In the genomic region with DNA sequence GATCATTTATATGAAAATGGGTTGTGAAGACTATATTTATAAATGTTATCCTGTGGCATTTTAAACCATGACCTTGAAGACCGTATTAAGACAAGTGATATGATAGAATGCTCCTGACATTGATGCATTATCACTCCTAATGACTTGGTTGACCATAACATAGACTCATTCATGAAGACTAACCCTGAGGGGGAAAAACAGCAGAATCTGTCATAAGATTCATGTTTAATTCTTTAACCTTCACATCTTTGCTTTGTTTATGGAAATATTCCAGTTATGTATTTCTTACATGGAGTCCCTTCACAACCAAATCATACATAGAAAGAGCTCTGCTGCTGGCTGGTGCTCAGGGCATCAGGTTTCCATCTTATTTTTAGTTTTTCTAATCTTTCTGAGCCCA, we compare ENCODE assay signal across 29 cellular contexts.
"Had no signal": no experiment of that assay in that cellular context is flagged by ENCODE, and none has a peak within 500 bp of the region (broad histone marks: within the 10 kb centered on the region; RNA-seq: fewer than 3 reads in every experiment).

No MANE protein-coding gene starts in this region.

- H3K4me3 ChIP-seq: neural progenitor cell, ovary, psoas muscle, right lobe of liver, sigmoid colon, stomach, thoracic aorta, thyroid gland, tibial nerve, upper lobe of right lung, uterus had no signal

- H3K4me3 Mint-ChIP-seq: naive thymus-derived CD8-positive, alpha-beta T cell; natural killer cell treated with Interleukin-12 subunit alpha and Interleukin-12 subunit beta and Interleukin-15 and Interleukin-18, amount 100 ng/mL, for 72 hours; nephron progenitor cell; neural progenitor cell; stimulated activated effector memory CD8-positive, alpha-beta T cell treated with anti-CD3 and anti-CD28 coated beads, Interleukin-12 subunit alpha, Interleukin-12 subunit beta, amount 100 ng/mL, for 72 hours; stimulated activated naive B cell treated with anti-CD40 and anti-IgM and Interleukin-4, amounts not matched to agents 10 μg/mL and 1 μg/mL and 100 μg/mL, for 72 hours; stimulated activated naive CD8-positive, alpha-beta T cell treated with anti-CD3 and anti-CD28 coated beads, Interleukin-15, Interleukin-2, amounts not matched to agents 100 ng/mL and 50 ng/mL, for 24 hours; type B pancreatic cell had no signal

- H3K9me3 ChIP-seq: ovary, psoas muscle, right lobe of liver, sigmoid colon, thoracic aorta, thyroid gland, tibial nerve, upper lobe of right lung, uterus had no signal

- H3K4me1 Mint-ChIP-seq: naive thymus-derived CD8-positive, alpha-beta T cell; stimulated activated effector memory CD8-positive, alpha-beta T cell treated with anti-CD3 and anti-CD28 coated beads, Interleukin-12 subunit alpha, Interleukin-12 subunit beta, amount 100 ng/mL, for 72 hours; stimulated activated naive B cell treated with anti-CD40 and anti-IgM and Interleukin-4, amounts not matched to agents 10 μg/mL and 1 μg/mL and 100 μg/mL, for 72 hours had no signal

- H3K36me3 Mint-ChIP-seq: stimulated activated effector memory CD8-positive, alpha-beta T cell treated with anti-CD3 and anti-CD28 coated beads, Interleukin-12 subunit alpha, Interleukin-12 subunit beta, amount 100 ng/mL, for 72 hours; stimulated activated naive B cell treated with anti-CD40 and anti-IgM and Interleukin-4, amounts not matched to agents 10 μg/mL and 1 μg/mL and 100 μg/mL, for 72 hours; type B pancreatic cell had no signal

- H3K27ac Mint-ChIP-seq: naive thymus-derived CD8-positive, alpha-beta T cell; natural killer cell treated with Interleukin-12 subunit alpha and Interleukin-12 subunit beta and Interleukin-15 and Interleukin-18, amount 100 ng/mL, for 72 hours; nephron progenitor cell; neural progenitor cell; progenitor cell of endocrine pancreas; stimulated activated effector memory CD8-positive, alpha-beta T cell treated with anti-CD3 and anti-CD28 coated beads, Interleukin-12 subunit alpha, Interleukin-12 subunit beta, amount 100 ng/mL, for 72 hours; stimulated activated naive B cell treated with anti-CD40 and anti-IgM and Interleukin-4, amounts not matched to agents 10 μg/mL and 1 μg/mL and 100 μg/mL, for 72 hours; stimulated activated naive CD8-positive, alpha-beta T cell treated with anti-CD3 and anti-CD28 coated beads, Interleukin-15, Interleukin-2, amounts not matched to agents 100 ng/mL and 50 ng/mL, for 24 hours; type B pancreatic cell had no signal

- H3K27me3 Mint-ChIP-seq: naive thymus-derived CD8-positive, alpha-beta T cell; natural killer cell treated with Interleukin-12 subunit alpha and Interleukin-12 subunit beta and Interleukin-15 and Interleukin-18, amount 100 ng/mL, for 72 hours; progenitor cell of endocrine pancreas; stimulated activated naive B cell treated with anti-CD40 and anti-IgM and Interleukin-4, amounts not matched to agents 10 μg/mL and 1 μg/mL and 100 μg/mL, for 72 hours; stimulated activated naive CD8-positive, alpha-beta T cell treated with anti-CD3 and anti-CD28 coated beads, Interleukin-15, Interleukin-2, amounts not matched to agents 100 ng/mL and 50 ng/mL, for 24 hours had no signal

- H3K4me1 ChIP-seq: parathyroid adenoma, psoas muscle, right lobe of liver, sigmoid colon, stomach, thyroid gland, tibial nerve, upper lobe of right lung, uterus had no signal

- H3K27me3 ChIP-seq: neural progenitor cell, ovary, right lobe of liver, sigmoid colon, stomach, thyroid gland, tibial nerve, upper lobe of right lung, uterus had no signal

- H3K36me3 ChIP-seq: neural progenitor cell, ovary, right lobe of liver, sigmoid colon, stomach, thoracic aorta, thyroid gland, tibial nerve, upper lobe of right lung, uterus had no signal

- H3K4me2 ChIP-seq: neural progenitor cell had no signal

- H3K79me2 ChIP-seq: parathyroid adenoma had no signal

- H3K9me3 Mint-ChIP-seq: nephron progenitor cell, type B pancreatic cell had no signal

- H3K9ac ChIP-seq: neural progenitor cell, parathyroid adenoma had no signal

- H2AFZ ChIP-seq: neural progenitor cell, parathyroid adenoma had no signal

- ATAC-seq: naive thymus-derived CD8-positive, alpha-beta T cell; natural killer cell treated with Interleukin-12 subunit alpha and Interleukin-12 subunit beta and Interleukin-15 and Interleukin-18, amount 100 ng/mL, for 72 hours; psoas muscle; right cardiac atrium; right lobe of liver; stimulated activated effector memory CD8-positive, alpha-beta T cell treated with anti-CD3 and anti-CD28 coated beads, Interleukin-12 subunit alpha, Interleukin-12 subunit beta, amount 100 ng/mL, for 72 hours; stimulated activated naive B cell treated with anti-CD40 and anti-IgM and Interleukin-4, amounts not matched to agents 10 μg/mL and 1 μg/mL and 100 μg/mL, for 72 hours; upper lobe of right lung had no signal

- DNase-seq: naive thymus-derived CD8-positive, alpha-beta T cell; nephron progenitor cell; occipital lobe; ovary; posterior cingulate gyrus; psoas muscle; right cardiac atrium; right lobe of liver; sigmoid colon; small intestine; stimulated activated CD4-positive, alpha-beta T cell treated with anti-CD3 and anti-CD28 coated beads, Interleukin-15, amount 100 ng/mL, for 24 hours; stimulated activated CD4-positive, alpha-beta T cell treated with anti-CD3 and anti-CD28 coated beads, Interleukin-2, amount 100 ng/mL, for 24 hours; stimulated activated CD4-positive, alpha-beta T cell treated with anti-CD3 and anti-CD28 coated beads, Interleukin-2, amount 100 ng/mL, for 48 hours; stimulated activated CD4-positive, alpha-beta T cell treated with anti-CD3 and anti-CD28 coated beads, Interleukin-4, amount 100 ng/mL, for 24 hours; stimulated activated naive B cell treated with anti-CD40 and anti-IgM and Interleukin-4, amounts not matched to agents 10 μg/mL and 1 μg/mL and 100 μg/mL, for 72 hours; stimulated activated naive CD4-positive, alpha-beta T cell treated with Interleukin-2 at 50 U/mL for 16 hours; stomach; thyroid gland; upper lobe of right lung; uterus had no signal

- H3K27ac ChIP-seq: neural progenitor cell, ovary, parathyroid adenoma, psoas muscle, right lobe of liver, sigmoid colon, stomach, thoracic aorta, thyroid gland, tibial nerve, upper lobe of right lung, uterus had no signal
